ENCODE assay signal across 25 cellular contexts in the genomic region with DNA sequence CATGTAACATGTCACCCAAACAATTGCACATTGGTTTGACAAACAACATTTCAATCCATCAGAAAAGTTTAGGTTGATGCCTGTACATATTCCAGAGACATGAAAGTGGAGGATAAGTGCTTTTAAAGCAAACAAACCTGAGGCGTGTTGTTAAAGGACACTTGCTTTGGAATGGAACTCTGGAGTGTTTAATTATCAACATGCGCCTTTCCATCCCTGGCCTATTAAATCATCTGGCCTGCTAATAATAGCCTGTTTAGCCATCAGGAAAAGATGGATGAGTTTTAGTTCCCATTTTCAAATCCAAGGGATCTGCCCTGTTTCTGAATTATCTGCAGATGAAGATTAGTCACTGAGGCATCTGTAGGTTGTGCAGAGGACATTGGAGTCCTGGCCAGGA.
A peak's percentile ranks its signal among the peaks of the same experiment; 100 is the strongest.
DNase-seq lines count a peak whose midpoint lies in the region; ATAC-seq and TF ChIP-seq lines count a peak whose summit lies in the region.
"Had no signal": no experiment of that assay in that cellular context is flagged by ENCODE, and none has a peak within 500 bp of the region (broad histone marks: within the 10 kb centered on the region; RNA-seq: fewer than 3 reads in every experiment).

No MANE protein-coding gene starts in this region.

- ATAC-seq in heart right ventricle: peak in 5 of 8 donors; percentile 46 to 88 (median 65)
- ATAC-seq in activated CD4-positive, alpha-beta T cell treated with anti-CD3 and anti-CD28 coated beads for 36 hours: no peak
- no peak for ATAC-seq in HG03135 (IDR thresholded peaks at IDR 0.05; ENCODE audit: unreplicated experiment)
- ATAC-seq: A549, Panc1 had no signal

- H3K9me2 ChIP-seq in MM.1S (replicated peaks; ENCODE audit: insufficient read depth, low read length): no peaks in the 10 kb centered on the region
- H3K9me2 ChIP-seq: SK-N-SH had no signal

- H3K4me2 ChIP-seq in MM.1S (ENCODE audit: low read depth, low read length): no peak overlapping the region
- H3K4me2 ChIP-seq: A549, SK-N-SH had no signal

- H3F3A ChIP-seq in MM.1S (ENCODE audit: insufficient read depth, low read length): no peaks in the 10 kb centered on the region

- WGBS in heart right ventricle, 2 donors: 34 to 51% methylated on average over 2 of the region's 2 CpGs

- CTCF ChIA-PET in activated CD4-positive, alpha-beta T cell treated with anti-CD3 and anti-CD28 coated beads for 36 hours (lab: Charles Lee): no interaction called here

- H3K27ac Mint-ChIP-seq in activated CD4-positive, alpha-beta T cell treated with anti-CD3 and anti-CD28 coated beads for 36 hours: no peak overlapping the region
- H3K27ac Mint-ChIP-seq: CD4-positive, alpha-beta T cell; T-helper 1 cell treated with Interleukin-12 subunit alpha and Interleukin-12 subunit beta and Interleukin-4 antibody, amounts not matched to agents 30 μg/mL and 1 μg/mL, for 36 hours had no signal

- H3K27ac ChIP-seq in heart right ventricle: peak overlapping the region in 3 of 10 donors; percentile 44 to 58 (median 48)
- H3K27ac ChIP-seq in right atrium auricular region: no peak overlapping the region
- H3K27ac ChIP-seq in MM.1S (ENCODE audit: low read length): no peak overlapping the region
- H3K27ac ChIP-seq: A549; BLaER1 treated with 17β-estradiol and CSF1 and Interleukin-3, amounts not matched to agents 10 nM and 100 nM had no signal

- H3K9me3 ChIP-seq in heart right ventricle (peaks cover 0 to 13% (median 0%) of the 10 kb centered on the region in 11 donors), right atrium auricular region (no peaks in the 10 kb centered on the region), MM.1S (replicated peaks; ENCODE audit: insufficient read depth, low read length) (no peaks in the 10 kb centered on the region)
- H3K9me3 ChIP-seq: A549, SK-N-SH had no signal

- H3K27me3 Mint-ChIP-seq in activated CD4-positive, alpha-beta T cell treated with anti-CD3 and anti-CD28 coated beads for 36 hours: no peaks in the 10 kb centered on the region
- H3K27me3 Mint-ChIP-seq: CD4-positive, alpha-beta T cell had no signal

- no peaks in the 10 kb centered on the region for H3K4me1 Mint-ChIP-seq in activated CD4-positive, alpha-beta T cell treated with anti-CD3 and anti-CD28 coated beads for 36 hours

- H3K36me3 Mint-ChIP-seq in activated CD4-positive, alpha-beta T cell treated with anti-CD3 and anti-CD28 coated beads for 36 hours (ENCODE audit: low read depth): no peaks in the 10 kb centered on the region

- H3K27me3 ChIP-seq in heart right ventricle (no peaks in the 10 kb centered on the region), right atrium auricular region (no peaks in the 10 kb centered on the region), MM.1S (replicated peaks; ENCODE audit: insufficient read depth, low read length) (no peaks in the 10 kb centered on the region)
- H3K27me3 ChIP-seq: BLaER1 treated with 17β-estradiol and CSF1 and Interleukin-3, amounts not matched to agents 10 nM and 100 nM; MG63 had no signal

- H3K4me1 ChIP-seq in heart right ventricle (peaks cover 0 to 8% (median 0%) of the 10 kb centered on the region in 9 donors), right atrium auricular region (no peaks in the 10 kb centered on the region), MM.1S (ENCODE audit: low read length) (no peaks in the 10 kb centered on the region)
- H3K4me1 ChIP-seq: A549 had no signal

- POLR2A ChIA-PET in activated CD4-positive, alpha-beta T cell treated with anti-CD3 and anti-CD28 coated beads for 36 hours (lab: Charles Lee): no interaction called here

- no peak overlapping the region for H3K4me3 ChIP-seq in heart right ventricle
- H3K4me3 ChIP-seq in right atrium auricular region: no peak overlapping the region
- H3K4me3 ChIP-seq in MM.1S (ENCODE audit: low read length): no peak overlapping the region
- H3K4me3 ChIP-seq: A549; BLaER1 treated with 17β-estradiol and CSF1 and Interleukin-3, amounts not matched to agents 10 nM and 100 nM; MG63 had no signal

- no peak overlapping the region for H3K9ac ChIP-seq in MM.1S (ENCODE audit: low read length)
- H3K9ac ChIP-seq: BLaER1 treated with 17β-estradiol and CSF1 and Interleukin-3, amounts not matched to agents 10 nM and 100 nM; SK-N-SH had no signal

- intact Hi-C loops in heart right ventricle (cut with DNase I): no loop called here
- intact Hi-C loops in activated CD4-positive, alpha-beta T cell treated with anti-CD3 and anti-CD28 coated beads for 36 hours (cut with DNase I, micrococcal nuclease): loop anchor here in 1 of 2 experiments (10.0 kb wide), 1 partner anchor 1926 kb away; no protein-coding TSS in a partner anchor

- H3K36me3 ChIP-seq in heart right ventricle: no peaks in the 10 kb centered on the region
- H3K36me3 ChIP-seq in right atrium auricular region: no peaks in the 10 kb centered on the region
- no peaks in the 10 kb centered on the region for H3K36me3 ChIP-seq in MM.1S (replicated peaks; ENCODE audit: insufficient read depth, low read length)
- H3K36me3 ChIP-seq: BLaER1 treated with 17β-estradiol and CSF1 and Interleukin-3, amounts not matched to agents 10 nM and 100 nM; MG63 had no signal

- H2AFZ ChIP-seq in MM.1S (ENCODE audit: low read length): no peak overlapping the region

- H3K9me3 Mint-ChIP-seq in activated CD4-positive, alpha-beta T cell treated with anti-CD3 and anti-CD28 coated beads for 36 hours (ENCODE audit: low read depth): no peaks in the 10 kb centered on the region

- DNase-seq in heart right ventricle (no peak), right atrium auricular region (ENCODE audit: low spot score) (no peak), NCI-H1105 treated with DMSO at 0.1 percent for 48 hours (lab: John Stamatoyannopoulos, UW) (peak; percentile 67), NCI-H345 treated with DMSO at 0.1 percent for 48 hours (lab: John Stamatoyannopoulos, UW; ENCODE audit: unreplicated experiment) (peak; percentile 7), MM.1S (no peak)
- no peak for DNase-seq in activated CD4-positive, alpha-beta T cell treated with anti-CD3 and anti-CD28 coated beads for 36 hours
- DNase-seq: AML-193; CD4-positive, alpha-beta T cell; GOT3; HCEC 1CT; IMR-90; KG1; MG63; NCI-H1436 treated with DMSO at 0.1 percent for 48 hours; NCI-H2029; NCI-H2227 treated with DMSO at 0.1 percent for 48 hours; NCI-H524 treated with DMSO at 0.1 percent for 48 hours; SIG-M5; SK-N-SH; SW 1271 had no signal

- no peaks in the 10 kb centered on the region for H3K79me2 ChIP-seq in MM.1S (ENCODE audit: low read length)

- no peaks in the 10 kb centered on the region for H4K20me1 ChIP-seq in MM.1S (ENCODE audit: insufficient read depth, low read length)
- H4K20me1 ChIP-seq: BLaER1 treated with 17β-estradiol and CSF1 and Interleukin-3, amounts not matched to agents 10 nM and 100 nM had no signal

- TF ChIP-seq CTCF in heart right ventricle (IDR thresholded peaks at IDR 0.05): no peak
- TF ChIP-seq CTCF in right atrium auricular region (IDR thresholded peaks at IDR 0.05): no peak
- TF ChIP-seq CTCF in MM.1S (IDR thresholded peaks at IDR 0.05; ENCODE audit: low read length): no peak

- H3K4me3 Mint-ChIP-seq in activated CD4-positive, alpha-beta T cell treated with anti-CD3 and anti-CD28 coated beads for 36 hours: no peak overlapping the region
- H3K4me3 Mint-ChIP-seq: CD4-positive, alpha-beta T cell; T-helper 1 cell treated with Interleukin-12 subunit alpha and Interleukin-12 subunit beta and Interleukin-4 antibody, amounts not matched to agents 30 μg/mL and 1 μg/mL, for 36 hours had no signal

Comparison
In these comparisons a context has a peak if more than half of its experiments do, and no peak if none do; other contexts are left out.
1. ATAC-seq: peak in heart right ventricle (5 of 8); none in activated CD4-positive, alpha-beta T cell treated with anti-CD3 and anti-CD28 coated beads for 36 hours (single experiment) and HG03135 (single experiment).
2. DNase-seq: peak in NCI-H1105 treated with DMSO at 0.1 percent for 48 hours (single experiment) and NCI-H345 treated with DMSO at 0.1 percent for 48 hours (single experiment); none in heart right ventricle (0 of 2), right atrium auricular region (single experiment), MM.1S (single experiment) and activated CD4-positive, alpha-beta T cell treated with anti-CD3 and anti-CD28 coated beads for 36 hours (single experiment).